ENCODE assay signal across 7 cellular contexts in the genomic region with DNA sequence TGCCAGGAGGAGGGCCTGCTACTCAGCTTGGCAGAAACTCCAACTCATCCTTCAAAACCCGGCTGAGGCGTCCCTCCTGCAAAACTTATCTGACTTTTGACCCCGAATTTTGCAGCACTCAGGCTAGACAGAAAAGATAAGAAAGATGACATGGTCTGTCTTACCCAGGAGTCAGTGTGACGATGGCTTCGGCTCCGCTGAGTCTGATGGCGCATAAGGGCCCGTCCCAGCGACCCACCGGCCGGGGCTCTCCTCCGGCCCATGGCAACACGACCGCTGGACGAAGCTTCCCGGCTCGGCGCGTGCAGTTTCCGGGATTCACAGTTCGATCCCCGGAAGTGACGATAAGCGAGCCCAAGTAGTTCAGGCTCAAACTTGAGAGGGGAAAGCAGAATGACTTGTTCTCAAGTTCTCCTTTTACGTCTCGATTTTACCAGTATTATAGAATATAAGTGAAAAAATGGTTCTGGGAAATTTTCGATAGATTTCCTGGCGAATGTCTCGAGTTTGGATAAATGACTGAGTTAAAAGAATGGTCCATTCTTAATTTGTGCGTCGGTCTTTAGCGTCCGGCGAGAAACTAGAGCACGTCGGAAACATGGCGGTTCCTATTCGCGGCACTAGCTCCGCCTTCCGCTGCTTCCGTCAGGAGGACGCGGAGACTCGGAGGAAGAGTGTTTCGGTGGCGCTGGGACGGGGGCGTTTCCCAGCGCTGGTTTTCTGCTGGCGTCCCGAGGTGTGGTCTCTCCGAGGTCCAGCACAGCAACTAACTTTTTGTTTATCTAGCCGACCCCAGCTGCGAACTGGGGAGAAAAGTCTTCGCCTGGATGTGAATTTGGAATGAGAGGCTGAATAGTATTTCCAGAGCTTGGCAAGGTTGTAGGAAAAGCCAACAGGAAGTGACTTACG. TPM values are rescaled to one million over a fixed set of nuclear protein-coding genes. Genes with fewer than 3 reads are reported as not detected.
DNase-seq lines count a peak whose midpoint lies in the region; ATAC-seq, FAIRE-seq and TF ChIP-seq lines count a peak whose summit lies in the region.

A gene (minus strand): TSS at position 292 of the 909 bp plus-strand sequence. CDS start 29 bp downstream, at position 263.

- TF ChIP-seq CTCF in hepatocyte (IDR thresholded peaks at IDR 0.05; ENCODE audit: poor library complexity) = no peak

- under 1% methylated on average over 57 of the region's 57 CpGs for WGBS in hepatocyte (ENCODE audit: low lambda C conversion rate, missing lambda C conversion rate)

- H3K4me3 ChIP-seq in hepatocyte = peak within 1 kb of the TSS; percentile 63

- peak; percentile 89 for FAIRE-seq in GM18507 (lab: Jason Lieb, UNC)

- no peaks in the 10 kb centered on the region for H3K9me3 ChIP-seq in hepatocyte (ENCODE audit: low read depth)

- ATAC-seq in HG02981 (IDR thresholded peaks at IDR 0.05; ENCODE audit: unreplicated experiment) = peak; percentile 83

- H3K36me3 ChIP-seq in hepatocyte (replicated peaks; ENCODE audit: insufficient read depth, low read depth) = no peaks in the 10 kb centered on the region

- DNase-seq in GM18507 (ENCODE audit: extremely low spot score, insufficient read length, low read depth) (peak; percentile 76), NCI-H2081 (lab: John Stamatoyannopoulos, UW) (peak; percentile 97 to 99), T1000 (lab: John Stamatoyannopoulos, UW) (peak; percentile 69), astrocyte of the hippocampus (ENCODE audit: low read depth, low spot score) (peak; percentile 98), hepatocyte (ENCODE audit: low spot score) (peak; percentile 96), renal cortical epithelial cell (ENCODE audit: low read depth) (peak; percentile 82)

- peaks cover 7% of the 10 kb centered on the region for H3K27me3 ChIP-seq in hepatocyte

- peak within 1 kb of the TSS; percentile 87 for H2AFZ ChIP-seq in hepatocyte

- H3K79me2 ChIP-seq in hepatocyte = peaks cover 40% of the 10 kb centered on the region

- H3K4me2 ChIP-seq in hepatocyte = peak within 1 kb of the TSS; percentile 84

- no peaks in the 10 kb centered on the region for H4K20me1 ChIP-seq in hepatocyte (ENCODE audit: insufficient read depth, poor library complexity, severe bottlenecking)

- H3K9me2 ChIP-seq in hepatocyte (replicated peaks; ENCODE audit: insufficient read depth) = no peaks in the 10 kb centered on the region

- H3K27ac ChIP-seq in hepatocyte = peak within 1 kb of the TSS; percentile 92

- peaks cover 8% of the 10 kb centered on the region for H3K4me1 ChIP-seq in hepatocyte (ENCODE audit: insufficient read depth)

RNA-seq across cellular contexts. Expression of the gene that starts here (rescaled TPM):
- total RNA-seq in hepatocyte (29.5 and 36.0 TPM in 2 replicates), renal cortical epithelial cell (33.5 and 37.3 TPM in 2 replicates)
- polyA plus RNA-seq in hepatocyte = 25.4 and 27.0 TPM in 2 replicates

Comparison
In these comparisons a context has a peak if more than half of its experiments do, and no peak if none do; other contexts are left out.
1. Peak in every context shown above with its lines: DNase-seq, ATAC-seq, H3K4me3 ChIP-seq and H3K27ac ChIP-seq.